In genomic region chr21:40331804-40332203, GRCh38 we compare ENCODE assay signal across 25 cellular contexts.
"Had no signal": no experiment of that assay in that cellular context is flagged by ENCODE, and none has a peak within 500 bp of the region (broad histone marks: within the 10 kb centered on the region; RNA-seq: fewer than 3 reads in every experiment).

No MANE protein-coding gene starts in this region.

- DNase-seq: activated CD4-positive, alpha-beta memory T cell treated with anti-CD3 and anti-CD28 coated beads, Interleukin-2, amount 10 ng/mL, durations not matched to agents 7 days and 5 days; activated CD4-positive, alpha-beta T cell treated with anti-CD3 and anti-CD28 coated beads for 1 hour; activated CD4-positive, alpha-beta T cell treated with anti-CD3 and anti-CD28 coated beads for 4 hours; activated CD4-positive, alpha-beta T cell treated with anti-CD3 and anti-CD28 coated beads, Interleukin-2, amount 10 ng/mL, durations not matched to agents 7 days and 5 days; activated CD4-positive, alpha-beta T cell treated with anti-CD3 and anti-CD28 coated beads, Interleukin-2, amount 50 U/mL, for 4 hours; activated CD8-positive, alpha-beta memory T cell treated with anti-CD3 and anti-CD28 coated beads, Interleukin-2, amount 50 U/mL, for 48 hours; activated gamma-delta T cell; activated naive CD4-positive, alpha-beta T cell; activated naive CD4-positive, alpha-beta T cell treated with anti-CD3 and anti-CD28 coated beads, Interleukin-2, amount 10 ng/mL, durations not matched to agents 7 days and 5 days; activated naive CD8-positive, alpha-beta T cell treated with anti-CD3 and anti-CD28 coated beads, Interleukin-2, amount 10 ng/mL, durations not matched to agents 7 days and 5 days; activated T-cell treated with anti-CD3 and anti-CD28 coated beads for 4 hours; activated T-cell treated with anti-CD3 and anti-CD28 coated beads, Interleukin-2, amount 50 U/mL, for 24 hours; activated T-cell treated with anti-CD3 and anti-CD28 coated beads, Interleukin-2, amount 50 U/mL, for 72 hours; brain microvascular endothelial cell; effector memory CD4-positive, alpha-beta T cell; erythroblast; foreskin keratinocyte had no signal

- H3K36me3 ChIP-seq: ascending aorta, brain microvascular endothelial cell, esophagus muscularis mucosa, gastroesophageal sphincter, heart right ventricle had no signal

- H3K4me3 ChIP-seq: ascending aorta, coronary artery, esophagus muscularis mucosa, gastroesophageal sphincter, hepatocyte had no signal

- ATAC-seq: activated naive CD4-positive, alpha-beta T cell treated with anti-CD3 and anti-CD28 coated beads, Interleukin-2, amount 50 U/mL, for 72 hours; activated T-cell treated with anti-CD3 and anti-CD28 coated beads, Interleukin-2, amount 50 U/mL, for 72 hours; foreskin keratinocyte; gastroesophageal sphincter; WTC11 had no signal

- H3K79me2 ChIP-seq: hepatocyte had no signal

- H3K27me3 ChIP-seq: ascending aorta, brain microvascular endothelial cell, esophagus muscularis mucosa, foreskin keratinocyte, gastroesophageal sphincter, hepatocyte had no signal

- H3K4me2 ChIP-seq: hepatocyte had no signal

- H2AFZ ChIP-seq: hepatocyte had no signal

- H3K9me3 ChIP-seq: ascending aorta, gastroesophageal sphincter had no signal

- H3K27ac ChIP-seq: ascending aorta, brain microvascular endothelial cell, coronary artery, esophagus muscularis mucosa, foreskin keratinocyte, gastroesophageal sphincter, heart right ventricle, hepatocyte had no signal
